Comparison of ENCODE assay signal across 13 cellular contexts in genomic region chr5:80190960-80191359, GRCh38.
A peak's percentile ranks its signal among the peaks of the same experiment; 100 is the strongest.
DNase-seq lines count a peak whose midpoint lies in the region; ATAC-seq, FAIRE-seq and TF ChIP-seq lines count a peak whose summit lies in the region.
"Had no signal": no experiment of that assay in that cellular context is flagged by ENCODE, and none has a peak within 500 bp of the region (broad histone marks: within the 10 kb centered on the region; RNA-seq: fewer than 3 reads in every experiment).

No MANE protein-coding gene starts in this region.

- in situ Hi-C loops in KBM-7 (cut with MboI; ENCODE audit: low pct_unique_long_range_greater_than_20kb, low sequenced_read_pairs), result no loop called here

- TF ChIP-seq POLR2A in GM12891 (IDR thresholded peaks at IDR 0.05; ENCODE audit: low read depth, low read length) (no peak), sigmoid colon (IDR thresholded peaks at IDR 0.05) (no peak)

- H3K4me3 Mint-ChIP-seq in activated naive CD8-positive, alpha-beta T cell treated with anti-CD3 and anti-CD28 coated beads, Interleukin-2, amount 10 ng/mL, durations not matched to agents 7 days and 5 days, result peak overlapping the region; percentile 92
- H3K4me3 Mint-ChIP-seq in HFFc6, result no peak overlapping the region

- POLR2A ChIA-PET in activated naive CD8-positive, alpha-beta T cell treated with anti-CD3 and anti-CD28 coated beads, Interleukin-2, amount 10 ng/mL, durations not matched to agents 7 days and 5 days (lab: Charles Lee), result interaction anchor here (0.6 to 5.2 kb wide), 4 partner anchors 15 to 89 kb away, joined by 3 to 80 read pairs (median 6); partner anchors contain the start of gene SERINC5

- no peaks in the 10 kb centered on the region for H3K9me3 ChIP-seq in sigmoid colon
- H3K9me3 ChIP-seq: gastroesophageal sphincter, vagina had no signal

- DNase-seq in GM12891 (ENCODE audit: insufficient read length, low spot score), result no peak
- DNase-seq in KBM-7, result peak; percentile 63
- DNase-seq in activated naive CD8-positive, alpha-beta T cell treated with anti-CD3 and anti-CD28 coated beads, Interleukin-2, amount 10 ng/mL, durations not matched to agents 7 days and 5 days, result no peak
- no peak for DNase-seq in sigmoid colon
- DNase-seq in NCI-H187 (lab: John Stamatoyannopoulos, UW), result no peak
- DNase-seq in HFFc6, result no peak
- DNase-seq in UCSD-AML1 (lab: John Stamatoyannopoulos, UW; ENCODE audit: unreplicated experiment), result no peak
- DNase-seq: DMS 273 treated with DMSO at 0.1 percent for 48 hours, NCI-H187 treated with DMSO at 0.1 percent for 48 hours had no signal

- no peak for TF ChIP-seq EP300 in sigmoid colon (IDR thresholded peaks at IDR 0.05)

- peaks cover 0 to 57% (median 47%) of the 10 kb centered on the region in 4 donors for H3K4me1 ChIP-seq in sigmoid colon

- peak; percentile 35 for FAIRE-seq in GM12891 (lab: Jason Lieb, UNC)

- no peak overlapping the region for H3K4me3 ChIP-seq in sigmoid colon
- H3K4me3 ChIP-seq: coronary artery, gastroesophageal sphincter, vagina had no signal

- no peaks in the 10 kb centered on the region for H3K36me3 ChIP-seq in sigmoid colon
- H3K36me3 ChIP-seq: gastroesophageal sphincter, vagina had no signal

- intact Hi-C loops in sigmoid colon (cut with DNase I), result no loop called here

- no peak for ATAC-seq in activated naive CD8-positive, alpha-beta T cell treated with anti-CD3 and anti-CD28 coated beads, Interleukin-2, amount 10 ng/mL, durations not matched to agents 7 days and 5 days (ENCODE audit: low read depth)
- ATAC-seq: gastroesophageal sphincter had no signal

- no peaks in the 10 kb centered on the region for H3K9me3 Mint-ChIP-seq in activated naive CD8-positive, alpha-beta T cell treated with anti-CD3 and anti-CD28 coated beads, Interleukin-2, amount 10 ng/mL, durations not matched to agents 7 days and 5 days
- H3K9me3 Mint-ChIP-seq in HFFc6, result no peaks in the 10 kb centered on the region

- H3K27me3 Mint-ChIP-seq in activated naive CD8-positive, alpha-beta T cell treated with anti-CD3 and anti-CD28 coated beads, Interleukin-2, amount 10 ng/mL, durations not matched to agents 7 days and 5 days, result no peaks in the 10 kb centered on the region
- H3K27me3 Mint-ChIP-seq in HFFc6 (ENCODE audit: insufficient read depth), result peaks cover 4% of the 10 kb centered on the region; the same call in 1 of the 2 replicates

- 52 to 83% methylated on average over 3 of the region's 3 CpGs for WGBS in sigmoid colon, 2 donors

- H3K36me3 Mint-ChIP-seq in activated naive CD8-positive, alpha-beta T cell treated with anti-CD3 and anti-CD28 coated beads, Interleukin-2, amount 10 ng/mL, durations not matched to agents 7 days and 5 days, result peaks cover 11% of the 10 kb centered on the region
- H3K36me3 Mint-ChIP-seq in HFFc6 (ENCODE audit: low read depth), result peaks cover 6% of the 10 kb centered on the region; the same call in 1 of the 2 replicates

- H3K27ac ChIP-seq in sigmoid colon, result peak overlapping the region in 3 of 4 donors; percentile 39 to 78 (median 76)
- H3K27ac ChIP-seq: parathyroid adenoma had no signal

- peaks cover 80% of the 10 kb centered on the region for H3K4me1 Mint-ChIP-seq in activated naive CD8-positive, alpha-beta T cell treated with anti-CD3 and anti-CD28 coated beads, Interleukin-2, amount 10 ng/mL, durations not matched to agents 7 days and 5 days
- H3K4me1 Mint-ChIP-seq in HFFc6 (ENCODE audit: low read depth), result peaks cover 54% of the 10 kb centered on the region

- H3K27ac Mint-ChIP-seq in activated naive CD8-positive, alpha-beta T cell treated with anti-CD3 and anti-CD28 coated beads, Interleukin-2, amount 10 ng/mL, durations not matched to agents 7 days and 5 days, result peak overlapping the region; percentile 98
- H3K27ac Mint-ChIP-seq in HFFc6, result no peak overlapping the region

- TF ChIP-seq CTCF in sigmoid colon (IDR thresholded peaks at IDR 0.05) (no peak), HFFc6 (IDR thresholded peaks at IDR 0.05) (no peak)

- H3K27me3 ChIP-seq in sigmoid colon, result no peaks in the 10 kb centered on the region
- H3K27me3 ChIP-seq: gastroesophageal sphincter, vagina had no signal

TF ChIP-seq in GM12891, 5 proteins besides CTCF, POLR2A, EP300 and RAD21:
- TF ChIP-seq PAX5 (IDR thresholded peaks at IDR 0.05; ENCODE audit: insufficient read depth, low read length, severe bottlenecking) (no peak), POU2F2 (IDR thresholded peaks at IDR 0.05; ENCODE audit: low read depth, low read length) (no peak), SPI1 (IDR thresholded peaks at IDR 0.05; ENCODE audit: low read depth, low read length) (no peak), TAF1 (IDR thresholded peaks at IDR 0.05; ENCODE audit: low read depth, low read length) (no peak), POLR2AphosphoS5 (IDR thresholded peaks at IDR 0.05; ENCODE audit: low read depth, low read length) (no peak)
TF ChIP-seq in GM12891: peak in this region for 0.
